ENCODE assay signal across 8 cellular contexts in the genomic region with DNA sequence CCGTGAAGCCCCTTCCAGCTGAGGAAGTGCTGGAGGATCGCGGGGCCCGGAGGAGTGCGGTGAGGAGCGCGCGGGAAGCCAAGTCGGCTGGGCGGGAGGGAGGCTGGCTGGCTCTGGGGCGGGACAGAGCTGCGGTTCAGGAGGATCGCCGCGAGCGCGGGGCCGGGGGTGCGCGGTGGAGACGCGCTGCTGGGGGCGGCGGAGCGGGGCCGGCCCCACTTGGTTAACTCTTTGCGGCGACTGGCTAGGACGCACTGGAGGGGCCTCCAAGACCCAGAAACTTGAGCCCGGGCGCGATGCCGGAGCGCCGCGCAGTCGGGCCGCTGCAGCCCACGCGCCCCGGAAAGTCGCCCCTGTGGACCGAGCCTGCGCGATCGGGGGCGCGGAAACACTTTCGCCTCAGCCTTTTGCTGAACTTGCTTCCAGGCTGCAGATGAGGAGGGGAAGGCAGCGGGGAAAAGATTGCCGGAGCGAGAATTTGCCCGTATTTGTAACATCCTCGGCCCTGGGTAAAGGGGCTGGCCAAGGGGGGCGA. TPM values are rescaled to one million over a fixed set of nuclear protein-coding genes. Genes with fewer than 3 reads are reported as not detected.
DNase-seq lines count a peak whose midpoint lies in the region; ATAC-seq and TF ChIP-seq lines count a peak whose summit lies in the region.

No MANE protein-coding gene starts in this region.

- H3K27ac ChIP-seq in SJSA1 (peak overlapping the region; percentile 53), lung (ENCODE audit: low read depth in 1 of 2, low read length in 1 of 2) (peak overlapping the region; percentile 64 to 91), suprapubic skin (peak overlapping the region; percentile 95)

- DNase-seq in NCI-H748 (lab: John Stamatoyannopoulos, UW; ENCODE audit: unreplicated experiment) = peak; percentile 67
- DNase-seq in NCI-H748 treated with DMSO at 0.1 percent for 48 hours (lab: John Stamatoyannopoulos, UW) = no peak
- no peak for DNase-seq in HFF-Myc (ENCODE audit: extremely low read depth, low read depth)
- DNase-seq in SJSA1 (ENCODE audit: low read depth in 1 of 2, low spot score in 2 of 2) = peak in 1 of 2 experiments; percentile 46
- peak; percentile 72 for DNase-seq in ecto neural progenitor cell (ENCODE audit: low spot score)
- DNase-seq in lung (ENCODE audit: low spot score) = no peak
- peak in 1 of 2 donors; percentile 67 for DNase-seq in suprapubic skin (ENCODE audit: low spot score in 2 of 2)
- no peak for DNase-seq in HT-29 (ENCODE audit: low spot score)

- TF ChIP-seq CTCF in HFF-Myc (IDR thresholded peaks at IDR 0.05; ENCODE audit: low read depth, low read length, missing control alignments) (no peak), lung (IDR thresholded peaks at IDR 0.05; ENCODE audit: control extremely low read depth, extremely low read depth) (no peak), suprapubic skin (IDR thresholded peaks at IDR 0.05) (no peak)

- H3K9me3 ChIP-seq in SJSA1 (replicated peaks) = no peaks in the 10 kb centered on the region
- no peaks in the 10 kb centered on the region for H3K9me3 ChIP-seq in lung (ENCODE audit: control insufficient read depth in 2 of 2, insufficient read depth in 1 of 2, low read length in 1 of 2)
- H3K9me3 ChIP-seq in suprapubic skin = no peaks in the 10 kb centered on the region

- TF ChIP-seq POLR2A in suprapubic skin (IDR thresholded peaks at IDR 0.05) = no peak

- TF ChIP-seq EP300 in suprapubic skin (IDR thresholded peaks at IDR 0.05) = no peak

- H3K27me3 ChIP-seq in SJSA1 (replicated peaks) (no peaks in the 10 kb centered on the region), lung (ENCODE audit: control insufficient read depth, insufficient read depth) (no peaks in the 10 kb centered on the region), suprapubic skin (no peaks in the 10 kb centered on the region)

- peak; percentile 15 for ATAC-seq in lung (ENCODE audit: insufficient read depth, low FRiP score)

- H3K4me1 ChIP-seq in SJSA1 (replicated peaks) (peaks cover 21% of the 10 kb centered on the region), lung (ENCODE audit: control insufficient read depth in 2 of 2, insufficient read depth in 2 of 2, low read length in 2 of 2) (peaks cover 0 to 5% of the 10 kb centered on the region in 2 donors), suprapubic skin (peaks cover 30% of the 10 kb centered on the region)

- H3K4me3 ChIP-seq in HFF-Myc (replicated peaks; ENCODE audit: low read depth, low read length) = peak overlapping the region; percentile 72
- peak overlapping the region; percentile 63 for H3K4me3 ChIP-seq in SJSA1
- peak overlapping the region; percentile 82 for H3K4me3 ChIP-seq in lung
- H3K4me3 ChIP-seq in suprapubic skin = peak overlapping the region; percentile 73

- 0% methylated on average over 44 to 55 of the region's 55 CpGs for WGBS in lung, 2 donors
- 1% methylated on average over 41 of the region's 55 CpGs for WGBS in suprapubic skin

- H3K36me3 ChIP-seq in SJSA1 (no peaks in the 10 kb centered on the region), lung (ENCODE audit: control insufficient read depth in 2 of 2, insufficient read depth in 2 of 2, low read length in 2 of 2) (no peaks in the 10 kb centered on the region), suprapubic skin (no peaks in the 10 kb centered on the region)

RNA-seq across cellular contexts. Expression of gene CYBRD1, which starts 0.6 kb away (rescaled TPM):
- 49.7 and 66.5 TPM in 2 replicates for total RNA-seq in SJSA1 (2014; rRNA removed; shearing (Covaris generic))
- 100 to 1,000 TPM in 1 of 2 donors, 10 to 100 TPM in 1; 66.1 to 488 TPM for total RNA-seq in lung
- polyA plus RNA-seq in lung = 10 to 100 TPM; 25.2 to 76.7 TPM
- total RNA-seq in suprapubic skin = 100 to 1,000 TPM in 3 of 4 donors, 10 to 100 TPM in 1; 99.4 to 218 (median 157) TPM
- total RNA-seq in HT-29 (2014; rRNA removed; shearing (Covaris generic)) = 0.64 and 1.1 TPM in 2 replicates

Comparison
In these comparisons a context has a peak if more than half of its experiments do, and no peak if none do; other contexts are left out.
1. DNase-seq: peak in NCI-H748 (single experiment) and ecto neural progenitor cell (single experiment); none in NCI-H748 treated with DMSO at 0.1 percent for 48 hours (single experiment), HFF-Myc (single experiment), lung (single experiment) and HT-29 (single experiment).
2. RNA of gene CYBRD1, which starts 0.6 kb away (total RNA-seq): 66.1 to 488 TPM in lung, 99.4 to 218 TPM in suprapubic skin and 49.7 to 66.5 TPM in SJSA1; 0.64 to 1.1 TPM in HT-29; every median in the first group is over 10 times any median in the second.
3. Peak in every context shown above with its lines, with median percentiles within 50 percentile points of each other: H3K4me3 ChIP-seq and H3K27ac ChIP-seq.